ENCODE assay signal across 8 cellular contexts in genomic region chr11:119207607-119208006, GRCh38. TPM values are rescaled to one million over a fixed set of nuclear protein-coding genes. Genes with fewer than 3 reads are reported as not detected.
DNase-seq lines count a peak whose midpoint lies in the region; ATAC-seq and TF ChIP-seq lines count a peak whose summit lies in the region.
"Had no signal": no experiment of that assay in that cellular context is flagged by ENCODE, and none has a peak within 500 bp of the region (broad histone marks: within the 10 kb centered on the region; RNA-seq: fewer than 3 reads in every experiment).

No MANE protein-coding gene starts in this region.

- WGBS in esophagus squamous epithelium, 2 donors, result 29 to 42% methylated on average over 7 of the region's 7 CpGs

- BruUV-seq in PC-3 (replicated peaks; lab: Mats Ljungman, UMichigan), result no TSS peak

- intact Hi-C loops in PC-3 (cut with micrococcal nuclease), result loop anchor here (5.0 kb wide), 1 partner anchor 115 kb away; no protein-coding TSS in a partner anchor
- intact Hi-C loops in esophagus squamous epithelium (cut with DNase I), result loop anchor here (5.0 to 10.0 kb wide), 2 partner anchors 87 to 115 kb away; no protein-coding TSS in a partner anchor

- no peaks in the 10 kb centered on the region for H3F3A ChIP-seq in PC-3 (ENCODE audit: low read length, unreplicated experiment)

- no peaks in the 10 kb centered on the region for H3K9me2 ChIP-seq in PC-3 (replicated peaks; ENCODE audit: low read length)

- H3K27me3 ChIP-seq in PC-3 (ENCODE audit: low read length) (no peaks in the 10 kb centered on the region), esophagus squamous epithelium (no peaks in the 10 kb centered on the region)

- no peak for DNase-seq in GM12865 (ENCODE audit: low read depth)
- no peak for DNase-seq in PC-3
- no peak for DNase-seq in esophagus squamous epithelium (lab: John Stamatoyannopoulos, UW)
- DNase-seq in skeletal muscle cell (ENCODE audit: low read depth), result no peak
- no peak for DNase-seq in NCI-H2227 (lab: John Stamatoyannopoulos, UW; ENCODE audit: unreplicated experiment)
- DNase-seq in GM03348 (ENCODE audit: low spot score), result no peak
- DNase-seq in NCI-H2171 (lab: John Stamatoyannopoulos, UW), result no peak
- DNase-seq: central memory CD4-positive, alpha-beta T cell had no signal

- peak overlapping the region; percentile 99 for H3K4me3 ChIP-seq in GM12865 (ENCODE audit: low read depth, low read length)
- H3K4me3 ChIP-seq in PC-3 (ENCODE audit: low read length), result peak overlapping the region; percentile 99
- H3K4me3 ChIP-seq in esophagus squamous epithelium, result peak overlapping the region in 3 of 4 donors; percentile 85 to 99 (median 97)
- peak overlapping the region; percentile 90 for H3K4me3 ChIP-seq in skeletal muscle cell (ENCODE audit: low read depth, low read length)

- no peak for ATAC-seq in PC-3

- H3K4me1 ChIP-seq in PC-3 (ENCODE audit: insufficient read depth, low read length) (peaks cover 18% of the 10 kb centered on the region), esophagus squamous epithelium (peaks cover 16 to 51% (median 16%) of the 10 kb centered on the region in 3 donors)

- peak overlapping the region; percentile 87 for H3K9ac ChIP-seq in PC-3 (ENCODE audit: low read length)

- POLR2A ChIA-PET in PC-3 (lab: Charles Lee; ENCODE audit: unreplicated experiment), result no interaction called here

- peak overlapping the region; percentile 90 for H3K4me2 ChIP-seq in PC-3 (ENCODE audit: low read length)

- H3K9me3 ChIP-seq in PC-3 (ENCODE audit: low read length) (no peaks in the 10 kb centered on the region), esophagus squamous epithelium (no peaks in the 10 kb centered on the region)

- peaks cover 59% of the 10 kb centered on the region for H3K79me2 ChIP-seq in PC-3 (ENCODE audit: low read length)

- TF ChIP-seq CTCF in GM12865 (IDR thresholded peaks at IDR 0.05; ENCODE audit: insufficient read depth, low read depth, low read length, missing control alignments), result no peak
- no peak for TF ChIP-seq CTCF in PC-3 (conservative IDR thresholded peaks at IDR 0.05; ENCODE audit: low read depth, low read length)
- no peak for TF ChIP-seq CTCF in esophagus squamous epithelium (IDR thresholded peaks at IDR 0.05)

- peak overlapping the region; percentile 47; the same call in 1 of the 2 replicates for H2AFZ ChIP-seq in PC-3 (ENCODE audit: low read length)

- H4K20me1 ChIP-seq in PC-3 (ENCODE audit: low read length), result 0 out of 2 replicates have a peak, but pooled peaks cover 7% of the 10 kb centered on the region

- no peak for TF ChIP-seq POLR2A in esophagus squamous epithelium (IDR thresholded peaks at IDR 0.05)

- H3K36me3 ChIP-seq in PC-3 (ENCODE audit: low read depth, low read length) (no peaks in the 10 kb centered on the region), esophagus squamous epithelium (no peaks in the 10 kb centered on the region)

- CTCF ChIA-PET in PC-3 (lab: Charles Lee), result interaction anchor here (0.5 to 1.0 kb wide), 2 partner anchors 76 to 77 kb away, joined by 3 to 5 read pairs; no protein-coding TSS in a partner anchor

- no peak overlapping the region for H3K27ac ChIP-seq in PC-3 (ENCODE audit: low read length)
- peak overlapping the region in 2 of 4 donors; percentile 97 to 99 for H3K27ac ChIP-seq in esophagus squamous epithelium

RNA-seq across cellular contexts. Expression of gene CBL, which starts 1.5 kb away (rescaled TPM):
- total RNA-seq in PC-3 (2014; rRNA removed) (11.4 and 15.3 TPM in 2 replicates), esophagus squamous epithelium (10 to 100 TPM in 3 of 4 donors, 1 to 10 TPM in 1; 9.9 to 14.2 (median 12.4) TPM)

RNA-seq across cellular contexts. Expression of gene NHERF4, which starts 22.3 kb away (rescaled TPM):
- 0.87 TPM in 1 of 2 replicates, not detected in the other for total RNA-seq in PC-3 (2014; rRNA removed)
- under 1 TPM in 1 of 4 donors, not detected in 3; under 0.01 TPM for total RNA-seq in esophagus squamous epithelium

RNA-seq across cellular contexts. Expression of gene NLRX1, which starts 39.1 kb away (rescaled TPM):
- total RNA-seq in PC-3 (2014; rRNA removed) (16.8 and 17.2 TPM in 2 replicates), esophagus squamous epithelium (10 to 100 TPM; 31.5 to 83.3 (median 67.5) TPM)

RNA-seq across cellular contexts. Expression of gene ABCG4, which starts 58.8 kb away (rescaled TPM):
- 0.15 and 0.63 TPM in 2 replicates for total RNA-seq in PC-3 (2014; rRNA removed)
- under 1 TPM; 0.15 to 0.94 (median 0.39) TPM for total RNA-seq in esophagus squamous epithelium
